18 cellular contexts compared by ENCODE assay signal in genomic region chr1:26373281-26373680, GRCh38. TPM values are rescaled to one million over a fixed set of nuclear protein-coding genes. Genes with fewer than 3 reads are reported as not detected.
DNase-seq lines count a peak whose midpoint lies in the region; ATAC-seq and TF ChIP-seq lines count a peak whose summit lies in the region.
"Had no signal": no experiment of that assay in that cellular context is flagged by ENCODE, and none has a peak within 500 bp of the region (broad histone marks: within the 10 kb centered on the region; RNA-seq: fewer than 3 reads in every experiment).

No MANE protein-coding gene starts in this region.

- H3K4me3 Mint-ChIP-seq in activated naive CD8-positive, alpha-beta T cell treated with anti-CD3 and anti-CD28 coated beads, Interleukin-2, amount 50 U/mL, for 24 hours, result peak overlapping the region; percentile 50
- peak overlapping the region; percentile 40 to 63 for H3K4me3 Mint-ChIP-seq in stimulated activated naive CD8-positive, alpha-beta T cell treated with anti-CD3 and anti-CD28 coated beads, Interleukin-15, amount 100 ng/mL, for 72 hours
- H3K4me3 Mint-ChIP-seq: endodermal cell had no signal

- peak overlapping the region; percentile 83 for H3K27ac Mint-ChIP-seq in activated naive CD8-positive, alpha-beta T cell treated with anti-CD3 and anti-CD28 coated beads, Interleukin-2, amount 50 U/mL, for 24 hours
- no peak overlapping the region for H3K27ac Mint-ChIP-seq in stimulated activated naive CD8-positive, alpha-beta T cell treated with anti-CD3 and anti-CD28 coated beads, Interleukin-15, amount 100 ng/mL, for 72 hours
- H3K27ac Mint-ChIP-seq: endodermal cell had no signal

- peaks cover 4 to 21% (median 9%) of the 10 kb centered on the region in 3 donors for H3K4me1 ChIP-seq in esophagus squamous epithelium
- H3K4me1 ChIP-seq: prostate gland, SJCRH30 had no signal

- peak; percentile 13 for DNase-seq in stimulated activated CD4-positive, alpha-beta T cell treated with anti-CD3 and anti-CD28 coated beads, Interleukin-2, amount 100 ng/mL, for 4 hours (ENCODE audit: low read depth)
- DNase-seq in stimulated activated CD4-positive, alpha-beta T cell treated with anti-CD3 and anti-CD28 coated beads, Interleukin-12 subunit alpha, Interleukin-12 subunit beta, amount 100 ng/mL, for 4 hours, result no peak
- DNase-seq in activated CD4-positive, alpha-beta T cell treated with anti-CD3 and anti-CD28 coated beads, Interleukin-2, amount 50 U/mL, for 1 hour, result peak; percentile 26
- no peak for DNase-seq in activated naive CD8-positive, alpha-beta T cell treated with anti-CD3 and anti-CD28 coated beads, Interleukin-2, amount 50 U/mL, for 24 hours
- no peak for DNase-seq in stimulated activated naive CD8-positive, alpha-beta T cell treated with anti-CD3 and anti-CD28 coated beads, Interleukin-15, amount 100 ng/mL, for 72 hours
- no peak for DNase-seq in NCI-H748 (lab: John Stamatoyannopoulos, UW; ENCODE audit: unreplicated experiment)
- no peak for DNase-seq in esophagus squamous epithelium (lab: John Stamatoyannopoulos, UW)
- no peak for DNase-seq in NOMO-1 treated with DMSO at 0.1 percent for 48 hours (lab: John Stamatoyannopoulos, UW; ENCODE audit: unreplicated experiment)
- DNase-seq: endodermal cell, foreskin fibroblast, naive B cell, NCI-H1436 treated with DMSO at 0.1 percent for 48 hours, NCI-H226, SJCRH30, tibial artery had no signal

- TF ChIP-seq CTCF in esophagus squamous epithelium (IDR thresholded peaks at IDR 0.05), result no peak

- no peak overlapping the region for H3K4me3 ChIP-seq in esophagus squamous epithelium
- H3K4me3 ChIP-seq: prostate gland, SJCRH30, tibial artery had no signal

- H3K27ac ChIP-seq in esophagus squamous epithelium, result no peak overlapping the region
- H3K27ac ChIP-seq: prostate gland, SJCRH30, tibial artery had no signal

- no peak for TF ChIP-seq POLR2A in esophagus squamous epithelium (IDR thresholded peaks at IDR 0.05)

- ATAC-seq in activated naive CD8-positive, alpha-beta T cell treated with anti-CD3 and anti-CD28 coated beads, Interleukin-2, amount 50 U/mL, for 24 hours, result peak; percentile 41
- peak; percentile 63 for ATAC-seq in stimulated activated naive CD8-positive, alpha-beta T cell treated with anti-CD3 and anti-CD28 coated beads, Interleukin-15, amount 100 ng/mL, for 72 hours

- peaks cover 4% of the 10 kb centered on the region for H3K9me3 Mint-ChIP-seq in activated naive CD8-positive, alpha-beta T cell treated with anti-CD3 and anti-CD28 coated beads, Interleukin-2, amount 50 U/mL, for 24 hours
- H3K9me3 Mint-ChIP-seq in stimulated activated naive CD8-positive, alpha-beta T cell treated with anti-CD3 and anti-CD28 coated beads, Interleukin-15, amount 100 ng/mL, for 72 hours, result peaks cover 0 to 8% of the 10 kb centered on the region in 2 donors

- H3K27me3 Mint-ChIP-seq in activated naive CD8-positive, alpha-beta T cell treated with anti-CD3 and anti-CD28 coated beads, Interleukin-2, amount 50 U/mL, for 24 hours, result no peaks in the 10 kb centered on the region
- H3K27me3 Mint-ChIP-seq in stimulated activated naive CD8-positive, alpha-beta T cell treated with anti-CD3 and anti-CD28 coated beads, Interleukin-15, amount 100 ng/mL, for 72 hours, result no peaks in the 10 kb centered on the region

- no peaks in the 10 kb centered on the region for H3K36me3 ChIP-seq in esophagus squamous epithelium
- H3K36me3 ChIP-seq: prostate gland, SJCRH30, tibial artery had no signal

- H3K9me3 ChIP-seq in esophagus squamous epithelium, result no peaks in the 10 kb centered on the region
- H3K9me3 ChIP-seq: prostate gland had no signal

- WGBS in esophagus squamous epithelium, 2 donors, result 80 to 93% methylated on average over 2 to 4 of the region's 4 CpGs

- no peaks in the 10 kb centered on the region for H3K36me3 Mint-ChIP-seq in activated naive CD8-positive, alpha-beta T cell treated with anti-CD3 and anti-CD28 coated beads, Interleukin-2, amount 50 U/mL, for 24 hours (ENCODE audit: low read depth)
- H3K36me3 Mint-ChIP-seq: naive B cell had no signal

- intact Hi-C loops in esophagus squamous epithelium (cut with DNase I), result no loop called here

- peaks cover 0 to 23% (median 0%) of the 10 kb centered on the region in 4 donors for H3K27me3 ChIP-seq in esophagus squamous epithelium

- H3K4me1 Mint-ChIP-seq in activated naive CD8-positive, alpha-beta T cell treated with anti-CD3 and anti-CD28 coated beads, Interleukin-2, amount 50 U/mL, for 24 hours, result peaks cover 87% of the 10 kb centered on the region
- peaks cover 83% of the 10 kb centered on the region for H3K4me1 Mint-ChIP-seq in stimulated activated naive CD8-positive, alpha-beta T cell treated with anti-CD3 and anti-CD28 coated beads, Interleukin-15, amount 100 ng/mL, for 72 hours

RNA-seq across cellular contexts. Expression of gene ZNF683, which starts 0.7 kb away (rescaled TPM):
- total RNA-seq in esophagus squamous epithelium, result under 1 TPM in 2 of 4 donors, not detected in 2; 0.26 to 0.95 TPM
- total RNA-seq: endodermal cell, LHCN-M2, SJCRH30 had no signal

RNA-seq across cellular contexts. Expression of gene CRYBG2, which starts 19.4 kb away (rescaled TPM):
- total RNA-seq in esophagus squamous epithelium, result 100 to 1,000 TPM in 3 of 4 donors, 10 to 100 TPM in 1; 35.8 to 305 (median 122) TPM
- total RNA-seq: LHCN-M2, SJCRH30 had no signal

RNA-seq across cellular contexts. Expression of gene LIN28A, which starts 37.3 kb away (rescaled TPM):
- not detected for total RNA-seq in esophagus squamous epithelium
- total RNA-seq: liver, SJCRH30 had no signal

RNA-seq across cellular contexts. Expression of gene CD52, which starts 55.5 kb away (rescaled TPM):
- 10 to 100 TPM in 2 of 4 donors, 1 to 10 TPM in 2; 1.9 to 22.1 (median 9.4) TPM for total RNA-seq in esophagus squamous epithelium
- total RNA-seq: LHCN-M2, SJCRH30 had no signal

RNA-seq across cellular contexts. Expression of gene DHDDS, which starts 58.8 kb away (rescaled TPM):
- 10 to 100 TPM; 30.3 to 49.7 (median 37.9) TPM for total RNA-seq in esophagus squamous epithelium

Comparison
In these comparisons a context has a peak if more than half of its experiments do, and no peak if none do; other contexts are left out.
1. DNase-seq: peak in stimulated activated CD4-positive, alpha-beta T cell treated with anti-CD3 and anti-CD28 coated beads, Interleukin-2, amount 100 ng/mL, for 4 hours (single experiment) and activated CD4-positive, alpha-beta T cell treated with anti-CD3 and anti-CD28 coated beads, Interleukin-2, amount 50 U/mL, for 1 hour (single experiment); none in stimulated activated CD4-positive, alpha-beta T cell treated with anti-CD3 and anti-CD28 coated beads, Interleukin-12 subunit alpha, Interleukin-12 subunit beta, amount 100 ng/mL, for 4 hours (single experiment), activated naive CD8-positive, alpha-beta T cell treated with anti-CD3 and anti-CD28 coated beads, Interleukin-2, amount 50 U/mL, for 24 hours (single experiment), stimulated activated naive CD8-positive, alpha-beta T cell treated with anti-CD3 and anti-CD28 coated beads, Interleukin-15, amount 100 ng/mL, for 72 hours (0 of 2), NCI-H748 (single experiment), esophagus squamous epithelium (single experiment) and NOMO-1 treated with DMSO at 0.1 percent for 48 hours (single experiment).